ENCODE assay signal across 8 cellular contexts in the genomic region with DNA sequence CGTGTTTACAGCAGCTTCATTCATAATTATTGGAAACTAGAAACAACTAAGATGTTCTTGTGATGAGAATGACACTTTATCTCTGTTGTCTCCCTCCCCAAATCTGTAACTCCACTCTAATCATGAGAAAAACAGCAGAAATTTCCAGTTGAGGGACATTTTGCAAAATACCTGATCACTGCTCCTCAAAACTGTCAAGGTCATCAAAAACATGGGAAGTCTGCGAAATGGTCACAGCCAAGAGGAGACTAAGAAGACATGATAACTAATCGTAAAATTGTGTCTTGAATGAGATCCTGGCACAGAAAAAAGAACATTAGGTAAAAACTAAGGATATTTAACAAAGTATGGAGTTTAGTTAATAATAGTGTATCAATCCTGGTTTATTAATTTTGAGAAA.
"Had no signal": no experiment of that assay in that cellular context is flagged by ENCODE, and none has a peak within 500 bp of the region (broad histone marks: within the 10 kb centered on the region; RNA-seq: fewer than 3 reads in every experiment).

No MANE protein-coding gene starts in this region.

- H3K4me3 ChIP-seq: GM12878 had no signal

- ATAC-seq: GM12878 had no signal

- FAIRE-seq: G401.6, GM12878, GM12891, GM12892, GM18507, GM19239 had no signal

- DNase-seq: GDM1, GF-D8 had no signal
